Comparison of ENCODE assay signal across 8 cellular contexts in genomic region chr19:10339380-10339960, GRCh38. TPM values are rescaled to one million over a fixed set of nuclear protein-coding genes. Genes with fewer than 3 reads are reported as not detected.
A peak's percentile ranks its signal among the peaks of the same experiment; 100 is the strongest.
DNase-seq lines count a peak whose midpoint lies in the region; ATAC-seq and TF ChIP-seq lines count a peak whose summit lies in the region.

A gene with protein sequence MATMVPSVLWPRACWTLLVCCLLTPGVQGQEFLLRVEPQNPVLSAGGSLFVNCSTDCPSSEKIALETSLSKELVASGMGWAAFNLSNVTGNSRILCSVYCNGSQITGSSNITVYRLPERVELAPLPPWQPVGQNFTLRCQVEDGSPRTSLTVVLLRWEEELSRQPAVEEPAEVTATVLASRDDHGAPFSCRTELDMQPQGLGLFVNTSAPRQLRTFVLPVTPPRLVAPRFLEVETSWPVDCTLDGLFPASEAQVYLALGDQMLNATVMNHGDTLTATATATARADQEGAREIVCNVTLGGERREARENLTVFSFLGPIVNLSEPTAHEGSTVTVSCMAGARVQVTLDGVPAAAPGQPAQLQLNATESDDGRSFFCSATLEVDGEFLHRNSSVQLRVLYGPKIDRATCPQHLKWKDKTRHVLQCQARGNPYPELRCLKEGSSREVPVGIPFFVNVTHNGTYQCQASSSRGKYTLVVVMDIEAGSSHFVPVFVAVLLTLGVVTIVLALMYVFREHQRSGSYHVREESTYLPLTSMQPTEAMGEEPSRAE (minus strand): TSS chr19:10339624. CDS start chr19:10339614, 10 bp downstream.

- H3K4me1 Mint-ChIP-seq in activated CD4-positive, alpha-beta T cell treated with anti-CD3 and anti-CD28 coated beads for 36 hours, result peaks cover 28% of the 10 kb centered on the region

- intact Hi-C loops in activated CD4-positive, alpha-beta T cell treated with anti-CD3 and anti-CD28 coated beads for 36 hours (cut with DNase I, micrococcal nuclease), result loop anchor here in 1 of 2 experiments (2.0 kb wide), 1 partner anchor 69 kb away; the partner anchor contains the start of gene ICAM1
- intact Hi-C loops in esophagus squamous epithelium (cut with DNase I) (no loop called here), ascending aorta (cut with DNase I) (loop anchor here (10.0 kb wide), 1 partner anchor 215 kb away; no protein-coding TSS in a partner anchor)

- peak; percentile 79 for ATAC-seq in HG03196 (IDR thresholded peaks at IDR 0.05; ENCODE audit: unreplicated experiment)
- ATAC-seq in activated CD4-positive, alpha-beta T cell treated with anti-CD3 and anti-CD28 coated beads for 36 hours, result peak; percentile 94

- H3K4me1 ChIP-seq in esophagus squamous epithelium (peaks cover 0 to 11% (median 3%) of the 10 kb centered on the region in 3 donors), ascending aorta (no peaks in the 10 kb centered on the region)

- H3K27me3 Mint-ChIP-seq in activated CD4-positive, alpha-beta T cell treated with anti-CD3 and anti-CD28 coated beads for 36 hours, result no peaks in the 10 kb centered on the region

- H3K36me3 Mint-ChIP-seq in activated CD4-positive, alpha-beta T cell treated with anti-CD3 and anti-CD28 coated beads for 36 hours (ENCODE audit: low read depth), result peaks cover 15% of the 10 kb centered on the region

- POLR2A ChIA-PET in activated CD4-positive, alpha-beta T cell treated with anti-CD3 and anti-CD28 coated beads for 36 hours (lab: Charles Lee), result no interaction called here

- no peaks in the 10 kb centered on the region for H3K9me3 ChIP-seq in esophagus squamous epithelium
- no peaks in the 10 kb centered on the region for H3K9me3 ChIP-seq in ascending aorta

- in situ Hi-C loops in GM13976 (cut with MboI; ENCODE audit: low sequenced_read_pairs, unreplicated experiment) (no loop called here), brain microvascular endothelial cell (cut with HindIII; ENCODE audit: low pct_ligation_motif_present, low sequenced_read_pairs) (no loop called here)

- 52 to 59% methylated on average over 3 to 5 of the region's 14 CpGs for WGBS in esophagus squamous epithelium, 2 donors

- CTCF ChIA-PET in activated CD4-positive, alpha-beta T cell treated with anti-CD3 and anti-CD28 coated beads for 36 hours (lab: Charles Lee), result interaction anchor here (0.8 kb wide), 1 partner anchor 81 kb away, joined by 3 read pairs; no protein-coding TSS in a partner anchor

- H3K36me3 ChIP-seq in esophagus squamous epithelium (no peaks in the 10 kb centered on the region), brain microvascular endothelial cell (replicated peaks) (no peaks in the 10 kb centered on the region), ascending aorta (no peaks in the 10 kb centered on the region)

- H3K27ac ChIP-seq in esophagus squamous epithelium, result peak within 1 kb of the TSS in 2 of 4 donors; percentile 39 to 46
- H3K27ac ChIP-seq in brain microvascular endothelial cell, result no peak within 1 kb of the TSS
- no peak within 1 kb of the TSS for H3K27ac ChIP-seq in ascending aorta

- TF ChIP-seq CTCF in GM13976 (IDR thresholded peaks at IDR 0.05; ENCODE audit: borderline replicate concordance, control extremely low read depth, extremely low read depth, insufficient read depth, missing control alignments) (no peak), esophagus squamous epithelium (IDR thresholded peaks at IDR 0.05) (no peak), brain microvascular endothelial cell (IDR thresholded peaks at IDR 0.05; ENCODE audit: low read depth, low read length, missing control alignments) (no peak), ascending aorta (IDR thresholded peaks at IDR 0.05) (no peak)

- H3K4me3 ChIP-seq in esophagus squamous epithelium (peak within 1 kb of the TSS in 3 of 4 donors; percentile 2 to 53 (median 33)), brain microvascular endothelial cell (ENCODE audit: low read depth, low read length) (no peak within 1 kb of the TSS), ascending aorta (no peak within 1 kb of the TSS)

- H3K27me3 ChIP-seq in esophagus squamous epithelium, result no peaks in the 10 kb centered on the region
- H3K27me3 ChIP-seq in brain microvascular endothelial cell (replicated peaks), result no peaks in the 10 kb centered on the region
- H3K27me3 ChIP-seq in ascending aorta, result no peaks in the 10 kb centered on the region

- peak within 1 kb of the TSS; percentile 95 for H3K4me3 Mint-ChIP-seq in activated CD4-positive, alpha-beta T cell treated with anti-CD3 and anti-CD28 coated beads for 36 hours

- TF ChIP-seq POLR2A in esophagus squamous epithelium (IDR thresholded peaks at IDR 0.05), result peak in 1 of 4 donors; percentile 12

- peak within 1 kb of the TSS; percentile 97 for H3K27ac Mint-ChIP-seq in activated CD4-positive, alpha-beta T cell treated with anti-CD3 and anti-CD28 coated beads for 36 hours

- no peaks in the 10 kb centered on the region for H3K9me3 Mint-ChIP-seq in activated CD4-positive, alpha-beta T cell treated with anti-CD3 and anti-CD28 coated beads for 36 hours (ENCODE audit: low read depth)

- DNase-seq in GM13976 (ENCODE audit: low spot score), result peak; percentile 80
- peak; percentile 86 for DNase-seq in activated CD4-positive, alpha-beta T cell treated with anti-CD3 and anti-CD28 coated beads for 36 hours
- DNase-seq in esophagus squamous epithelium (lab: John Stamatoyannopoulos, UW), result no peak
- peak; percentile 44 for DNase-seq in stimulated activated CD8-positive, alpha-beta memory T cell treated with anti-CD3 and anti-CD28 coated beads, Interleukin-12 subunit alpha, Interleukin-12 subunit beta, amount 100 ng/mL, for 4 hours (ENCODE audit: low read depth)
- no peak for DNase-seq in brain microvascular endothelial cell
- no peak for DNase-seq in putamen (ENCODE audit: low spot score)
- no peak for DNase-seq in ascending aorta (ENCODE audit: low spot score in 2 of 2)

RNA-seq across cellular contexts. Expression of the gene that starts here (rescaled TPM):
- 100 to 1,000 TPM; 109 to 122 TPM for total RNA-seq in activated CD4-positive, alpha-beta T cell treated with anti-CD3 and anti-CD28 coated beads for 36 hours
- 10 to 100 TPM in 1 of 4 donors, 1 to 10 TPM in 3; 4.3 to 22.7 (median 8.0) TPM for total RNA-seq in esophagus squamous epithelium
- 0.11 TPM for total RNA-seq in ascending aorta

Comparison
In these comparisons a context has a peak if more than half of its experiments do, and no peak if none do; other contexts are left out.
1. RNA of the gene that starts here (total RNA-seq): 109 to 122 TPM in activated CD4-positive, alpha-beta T cell treated with anti-CD3 and anti-CD28 coated beads for 36 hours; 4.3 to 22.7 TPM in esophagus squamous epithelium and 0.11 TPM in ascending aorta (single experiment); every median in the first group is over 4 times any median in the second.
2. DNase-seq: peak in GM13976 (single experiment), activated CD4-positive, alpha-beta T cell treated with anti-CD3 and anti-CD28 coated beads for 36 hours (single experiment) and stimulated activated CD8-positive, alpha-beta memory T cell treated with anti-CD3 and anti-CD28 coated beads, Interleukin-12 subunit alpha, Interleukin-12 subunit beta, amount 100 ng/mL, for 4 hours (single experiment); none in esophagus squamous epithelium (single experiment), brain microvascular endothelial cell (single experiment), putamen (single experiment) and ascending aorta (0 of 2).
3. H3K4me3 ChIP-seq: peak in esophagus squamous epithelium (3 of 4); none in brain microvascular endothelial cell (single experiment) and ascending aorta (0 of 2).